15 cellular contexts compared by ENCODE assay signal in the genomic region with DNA sequence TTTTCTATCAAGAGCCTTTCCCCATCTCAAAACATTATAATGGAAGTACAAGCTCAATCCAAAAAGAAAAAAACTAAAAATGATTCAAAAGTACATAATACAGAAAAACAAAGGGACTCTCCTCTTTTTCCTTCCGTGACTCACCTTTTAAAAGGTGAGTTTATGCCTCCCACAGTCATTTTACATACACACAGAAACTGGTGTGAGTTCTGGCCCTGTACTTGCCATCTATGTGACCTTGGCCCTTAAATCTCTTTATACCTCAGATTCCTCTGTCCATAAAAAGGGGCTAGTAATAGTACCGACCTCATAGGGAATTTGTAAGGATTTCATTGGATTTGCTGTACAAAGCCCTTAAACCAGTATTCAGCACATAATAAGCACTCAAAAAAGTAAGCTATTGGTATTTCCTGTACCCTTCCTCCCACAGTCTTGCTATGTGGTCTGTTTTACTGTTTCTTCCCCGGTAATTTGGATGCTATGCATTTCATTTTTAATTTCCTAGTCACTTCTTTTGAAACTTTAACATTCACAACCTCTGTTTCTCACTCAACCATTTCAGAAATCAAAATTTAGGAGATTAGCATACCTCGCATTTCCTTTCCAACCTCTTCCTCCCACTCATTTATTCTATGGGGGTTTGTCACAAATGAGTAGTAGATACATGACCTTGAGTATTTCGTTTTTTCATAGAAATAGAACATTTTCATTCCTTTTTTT. TPM values are rescaled to one million over a fixed set of nuclear protein-coding genes. Genes with fewer than 3 reads are reported as not detected.
DNase-seq lines count a peak whose midpoint lies in the region; ATAC-seq, FAIRE-seq and TF ChIP-seq lines count a peak whose summit lies in the region.
"Had no signal": no experiment of that assay in that cellular context is flagged by ENCODE, and none has a peak within 500 bp of the region (broad histone marks: within the 10 kb centered on the region; RNA-seq: fewer than 3 reads in every experiment).

No MANE protein-coding gene starts in this region.

- H3K36me3 Mint-ChIP-seq in activated CD8-positive, alpha-beta T cell treated with anti-CD3 and anti-CD28 coated beads for 36 hours (ENCODE audit: low read depth) = peaks cover 55% of the 10 kb centered on the region

- BruUV-seq in A673 (replicated peaks; lab: Mats Ljungman, UMichigan) = no TSS peak

- peaks cover 21% of the 10 kb centered on the region for H3K36me3 ChIP-seq in A673 (ENCODE audit: insufficient read depth, low read length, poor library complexity, severe bottlenecking)

- CTCF ChIA-PET in A673 (lab: Charles Lee) = interaction anchor here (1.7 kb wide), 1 partner anchor 39 kb away, joined by 10 read pairs; the partner anchor contains the start of gene STK17A
- CTCF ChIA-PET in activated CD8-positive, alpha-beta T cell treated with anti-CD3 and anti-CD28 coated beads for 36 hours (lab: Charles Lee) = interaction anchor here (0.9 to 12.0 kb wide), 8 partner anchors 10 to 77 kb away, joined by 3 to 123 read pairs (median 4); partner anchors contain the start of gene STK17A

- FAIRE-seq in GM18507 (lab: Jason Lieb, UNC) = peak; percentile 29

- peak; percentile 91 for DNase-seq in A673 (ENCODE audit: low spot score)
- DNase-seq in GM18507 (ENCODE audit: extremely low spot score, insufficient read length, low read depth) = no peak
- no peak for DNase-seq in activated CD8-positive, alpha-beta T cell treated with anti-CD3 and anti-CD28 coated beads for 36 hours
- peak; percentile 20 for DNase-seq in fibroblast of pulmonary artery (ENCODE audit: low read depth)
- DNase-seq in cerebellum (ENCODE audit: low spot score) = no peak
- DNase-seq in Ammon's horn (ENCODE audit: low spot score) = no peak
- no peak for DNase-seq in GF-D8 (lab: John Stamatoyannopoulos, UW)
- DNase-seq: activated effector memory CD4-positive, alpha-beta T cell treated with Interleukin-2 at 50 U/mL for 16 hours; cortex of kidney; NCI-H1417 treated with DMSO at 0.1 percent for 48 hours; NCI-H524; retina; stimulated activated CD4-positive, alpha-beta T cell treated with anti-CD3 and anti-CD28 coated beads, Interleukin-4, amount 100 ng/mL, for 1 hour; stomach had no signal

- H3K4me1 ChIP-seq in A673 (ENCODE audit: insufficient read depth, low read length, poor library complexity, severe bottlenecking) = peaks cover 79% of the 10 kb centered on the region

- no peaks in the 10 kb centered on the region for H3K9me3 ChIP-seq in A673 (ENCODE audit: low read depth, low read length, poor library complexity, severe bottlenecking)
- H3K9me3 ChIP-seq: stomach had no signal

- peak overlapping the region; percentile 3 for H3K4me3 ChIP-seq in A673 (ENCODE audit: low read depth, low read length, poor library complexity, severe bottlenecking)
- H3K4me3 ChIP-seq in fibroblast of pulmonary artery (replicated peaks; ENCODE audit: low read depth, low read length) = no peak overlapping the region
- H3K4me3 ChIP-seq: stomach had no signal

- TF ChIP-seq CTCF in A673 (conservative IDR thresholded peaks at IDR 0.05; ENCODE audit: low read depth, low read length) = no peak
- TF ChIP-seq CTCF in activated CD8-positive, alpha-beta T cell treated with anti-CD3 and anti-CD28 coated beads for 36 hours (IDR thresholded peaks at IDR 0.05) = no peak
- no peak for TF ChIP-seq CTCF in fibroblast of pulmonary artery (IDR thresholded peaks at IDR 0.05; ENCODE audit: low read length, missing control alignments)

- peaks cover 59% of the 10 kb centered on the region for H3K4me1 Mint-ChIP-seq in activated CD8-positive, alpha-beta T cell treated with anti-CD3 and anti-CD28 coated beads for 36 hours (ENCODE audit: low read depth)

- POLR2A ChIA-PET in A673 (lab: Charles Lee; ENCODE audit: low non-redundant PET) = no interaction called here
- POLR2A ChIA-PET in activated CD8-positive, alpha-beta T cell treated with anti-CD3 and anti-CD28 coated beads for 36 hours (lab: Charles Lee) = interaction anchor here (0.9 to 4.2 kb wide), 11 partner anchors 9 to 51 kb away, joined by 3 to 30 read pairs (median 8); partner anchors contain the start of gene STK17A

- H3K27ac Mint-ChIP-seq in activated CD8-positive, alpha-beta T cell treated with anti-CD3 and anti-CD28 coated beads for 36 hours = peak overlapping the region; percentile 89

- no peaks in the 10 kb centered on the region for H3K27me3 Mint-ChIP-seq in activated CD8-positive, alpha-beta T cell treated with anti-CD3 and anti-CD28 coated beads for 36 hours

- ATAC-seq in activated CD8-positive, alpha-beta T cell treated with anti-CD3 and anti-CD28 coated beads for 36 hours = peak; percentile 59
- ATAC-seq in GM21717 (IDR thresholded peaks at IDR 0.05; ENCODE audit: unreplicated experiment) = no peak

- no peaks in the 10 kb centered on the region for H3K27me3 ChIP-seq in A673 (replicated peaks; ENCODE audit: insufficient read depth, low read depth, low read length, poor library complexity)
- H3K27me3 ChIP-seq: stomach had no signal

- intact Hi-C loops in A673 (cut with micrococcal nuclease; ENCODE audit: unreplicated experiment) = no loop called here
- intact Hi-C loops in activated CD8-positive, alpha-beta T cell treated with anti-CD3 and anti-CD28 coated beads for 36 hours (cut with micrococcal nuclease) = loop anchor here (5.0 kb wide), 1 partner anchor 35 kb away; no protein-coding TSS in a partner anchor

- H3K4me3 Mint-ChIP-seq in activated CD8-positive, alpha-beta T cell treated with anti-CD3 and anti-CD28 coated beads for 36 hours = peak overlapping the region; percentile 51

- H3K27ac ChIP-seq in A673 (ENCODE audit: low read depth, low read length, poor library complexity, severe bottlenecking) = peak overlapping the region; percentile 86
- H3K27ac ChIP-seq: stomach had no signal

- H3K9me3 Mint-ChIP-seq in activated CD8-positive, alpha-beta T cell treated with anti-CD3 and anti-CD28 coated beads for 36 hours = no peaks in the 10 kb centered on the region

RNA-seq across cellular contexts. Expression of gene STK17A, which starts 39.0 kb away (rescaled TPM):
- total RNA-seq in A673 (2021) (17.1 and 27.3 TPM in 2 replicates), cerebellum (30.2 TPM)
- 10 to 100 TPM; 42.4 to 46.1 TPM for total RNA-seq in activated CD8-positive, alpha-beta T cell treated with anti-CD3 and anti-CD28 coated beads for 36 hours

Comparison
In these comparisons a context has a peak if more than half of its experiments do, and no peak if none do; other contexts are left out.
1. DNase-seq: peak in A673 (single experiment) and fibroblast of pulmonary artery (single experiment); none in GM18507 (single experiment), activated CD8-positive, alpha-beta T cell treated with anti-CD3 and anti-CD28 coated beads for 36 hours (single experiment), cerebellum (single experiment), Ammon's horn (single experiment) and GF-D8 (single experiment).